In genomic region chr3:17805461-17805940, GRCh38 we compare ENCODE assay signal across 21 cellular contexts.
"Had no signal": no experiment of that assay in that cellular context is flagged by ENCODE, and none has a peak within 500 bp of the region (broad histone marks: within the 10 kb centered on the region; RNA-seq: fewer than 3 reads in every experiment).

No MANE protein-coding gene starts in this region.

- H3K4me2 ChIP-seq: SK-N-SH had no signal

- ATAC-seq: Panc1, PC-3 had no signal

- H3K27ac ChIP-seq: RWPE1 had no signal

- H3K9me3 ChIP-seq: SK-N-SH had no signal

- H3K9ac ChIP-seq: SK-N-SH had no signal

- DNase-seq: Karpas-422, KG1, MM.1S, NCI-H1105, NCI-H1417, NCI-H1436 treated with DMSO at 0.1 percent for 48 hours, NCI-H1694, NCI-H187 treated with DMSO at 0.1 percent for 48 hours, NCI-H2029 treated with DMSO at 0.1 percent for 48 hours, NCI-H2171 treated with DMSO at 0.1 percent for 48 hours, NCI-H345, NCI-H446 treated with DMSO at 0.1 percent for 48 hours, NCI-H524, NCI-H526 treated with DMSO at 0.1 percent for 48 hours, NCI-H774, PC-3, SHP77, SK-N-SH, SW 1271 had no signal
